ENCODE assay signal across 14 cellular contexts in the genomic region with DNA sequence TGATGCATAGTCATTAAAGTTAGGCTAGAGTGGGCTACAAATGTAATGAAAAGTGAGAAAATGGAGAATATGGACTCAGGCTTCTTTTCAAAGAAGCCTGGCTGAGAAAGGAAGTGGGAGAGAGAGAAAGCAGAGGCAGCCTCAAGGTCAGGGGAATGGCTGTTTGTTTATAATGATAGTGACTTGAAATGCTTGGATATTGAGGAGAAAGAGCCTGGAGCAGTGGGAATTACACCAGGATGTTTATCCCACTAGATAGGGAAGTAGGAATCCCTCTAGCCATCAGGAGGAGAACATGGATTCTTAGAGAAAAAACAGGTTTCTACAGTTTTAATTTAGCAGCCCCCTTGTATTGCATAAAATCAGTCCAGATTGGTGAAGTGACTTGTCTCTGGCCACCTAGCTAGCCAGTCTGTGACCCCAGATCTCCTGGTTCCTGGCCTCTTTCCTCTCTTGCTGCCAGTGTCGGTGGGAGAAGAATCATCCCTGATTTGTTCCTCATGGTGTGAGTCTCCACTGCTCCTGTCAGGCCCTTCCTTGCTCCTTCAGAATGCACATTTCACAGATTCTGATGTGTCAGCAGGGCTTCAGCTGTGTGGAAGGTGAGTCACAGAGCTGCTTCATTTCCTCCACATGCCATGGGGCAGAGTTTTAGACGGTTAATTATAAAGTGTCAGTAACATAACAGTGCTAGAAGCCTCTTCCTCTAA. TPM values are rescaled to one million over a fixed set of nuclear protein-coding genes. Genes with fewer than 3 reads are reported as not detected.
A peak's percentile ranks its signal among the peaks of the same experiment; 100 is the strongest.
DNase-seq lines count a peak whose midpoint lies in the region; ATAC-seq and TF ChIP-seq lines count a peak whose summit lies in the region.
"Had no signal": no experiment of that assay in that cellular context is flagged by ENCODE, and none has a peak within 500 bp of the region (broad histone marks: within the 10 kb centered on the region; RNA-seq: fewer than 3 reads in every experiment).

No MANE protein-coding gene starts in this region.

- POLR2A ChIA-PET in IMR-90 (lab: Charles Lee; ENCODE audit: unreplicated experiment) = no interaction called here

- H3K27me3 ChIP-seq in IMR-90 (ENCODE audit: control insufficient read depth, insufficient read depth, low read length) (no peaks in the 10 kb centered on the region), mesenchymal stem cell (ENCODE audit: control insufficient read depth in 1 of 2, insufficient read depth in 1 of 2, low read length in 2 of 2) (no peaks in the 10 kb centered on the region), tibial artery (no peaks in the 10 kb centered on the region)
- H3K27me3 ChIP-seq: adrenal gland, heart right ventricle had no signal

- H3K27me3 Mint-ChIP-seq in T-helper 2 cell treated with Interferon-gamma antibody and Interleukin-4, amounts not matched to agents 5 μg/mL and 100 μg/mL, for 36 hours (ENCODE audit: low read depth) = no peaks in the 10 kb centered on the region

- TF ChIP-seq CTCF in IMR-90 (conservative IDR thresholded peaks at IDR 0.05; ENCODE audit: low read depth, low read length) (no peak), tibial artery (IDR thresholded peaks at IDR 0.05) (no peak)

- H3K4me1 Mint-ChIP-seq in T-helper 2 cell treated with Interferon-gamma antibody and Interleukin-4, amounts not matched to agents 5 μg/mL and 100 μg/mL, for 36 hours (ENCODE audit: low read depth) = no peaks in the 10 kb centered on the region
- H3K4me1 Mint-ChIP-seq: naive thymus-derived CD4-positive, alpha-beta T cell had no signal

- H3K27ac ChIP-seq in IMR-90 (ENCODE audit: insufficient read depth, low read length) = peak overlapping the region; percentile 55
- H3K27ac ChIP-seq in mesenchymal stem cell (ENCODE audit: low read length, poor library complexity, severe bottlenecking) = peak overlapping the region; percentile 77
- H3K27ac ChIP-seq in tibial artery = no peak overlapping the region
- H3K27ac ChIP-seq: adrenal gland, heart right ventricle had no signal

- no peak overlapping the region for H3K27ac Mint-ChIP-seq in T-helper 2 cell treated with Interferon-gamma antibody and Interleukin-4, amounts not matched to agents 5 μg/mL and 100 μg/mL, for 36 hours
- H3K27ac Mint-ChIP-seq: CD8-positive, alpha-beta T cell; naive thymus-derived CD4-positive, alpha-beta T cell had no signal

- H3K36me3 Mint-ChIP-seq in T-helper 2 cell treated with Interferon-gamma antibody and Interleukin-4, amounts not matched to agents 5 μg/mL and 100 μg/mL, for 36 hours (ENCODE audit: low read depth) = no peaks in the 10 kb centered on the region
- H3K36me3 Mint-ChIP-seq: CD8-positive, alpha-beta T cell had no signal

- H3K56ac ChIP-seq in IMR-90 (ENCODE audit: extremely low read depth, insufficient read depth, low read length) = peak overlapping the region; percentile 48; the same call in 1 of the 2 replicates

- H2BK12ac ChIP-seq in mesenchymal stem cell (ENCODE audit: low read length in 2 of 2) = peak overlapping the region in 1 of 2 experiments; percentile 76

- H2BK15ac ChIP-seq in IMR-90 (ENCODE audit: low read depth, low read length) = peak overlapping the region; percentile 83; the same call in 2 of the 3 replicates
- peak overlapping the region; percentile 57 for H2BK15ac ChIP-seq in mesenchymal stem cell (ENCODE audit: low read depth, poor library complexity, severe bottlenecking)

- peak overlapping the region; percentile 15; the same call in 1 of the 2 replicates for H3K4me2 ChIP-seq in IMR-90 (ENCODE audit: low read depth, low read length)
- H3K4me2 ChIP-seq in mesenchymal stem cell (ENCODE audit: low read length, poor library complexity, severe bottlenecking) = peak overlapping the region; percentile 27

- WGBS in IMR-90 (ENCODE audit: extremely low coverage in 2 of 2, insufficient read length in 1 of 2), 2 experiments = no CpG with 5 or more reads among the region's 2 CpGs
- WGBS in mesenchymal stem cell = 0% methylated on average over 1 of the region's 2 CpGs

- BruUV-seq in IMR-90 (replicated peaks; lab: Mats Ljungman, UMichigan) = no TSS peak

- H3K4ac ChIP-seq in IMR-90 (ENCODE audit: low read depth, low read length) (peak overlapping the region; percentile 78), mesenchymal stem cell (ENCODE audit: low read depth in 1 of 2, low read length in 2 of 2) (no peak overlapping the region)

- H2BK5ac ChIP-seq in IMR-90 (ENCODE audit: low read depth, low read length, poor library complexity, severe bottlenecking) (peak overlapping the region; percentile 72), mesenchymal stem cell (ENCODE audit: low read depth, low read length, poor library complexity, severe bottlenecking) (no peak overlapping the region)

- H2AK5ac ChIP-seq in IMR-90 (ENCODE audit: low read depth, low read length) (peak overlapping the region; percentile 80; the same call in 1 of the 2 replicates), mesenchymal stem cell (ENCODE audit: low read length, severe bottlenecking) (peak overlapping the region; percentile 79)

- H4K8ac ChIP-seq in IMR-90 (ENCODE audit: low read depth in 2 of 2, low read length in 2 of 2) (peak overlapping the region; percentile 4 to 52; a peak in 3 of 4 replicates), mesenchymal stem cell (ENCODE audit: low read length) (peak overlapping the region; percentile 76)

- H2BK20ac ChIP-seq in IMR-90 (ENCODE audit: low read depth, low read length) = peak overlapping the region; percentile 88

- H3K4me1 ChIP-seq in IMR-90 (ENCODE audit: control insufficient read depth, insufficient read depth, low read length) (peaks cover 9% of the 10 kb centered on the region), mesenchymal stem cell (ENCODE audit: control insufficient read depth, insufficient read depth, low read depth, low read length) (peaks cover 3% of the 10 kb centered on the region), tibial artery (no peaks in the 10 kb centered on the region)
- H3K4me1 ChIP-seq: adrenal gland had no signal

- H3K9me3 ChIP-seq in IMR-90 (ENCODE audit: control insufficient read depth, insufficient read depth, low read length) = peaks cover 3% of the 10 kb centered on the region
- peaks cover 21% of the 10 kb centered on the region for H3K9me3 ChIP-seq in mesenchymal stem cell (ENCODE audit: control insufficient read depth, low read length)
- peaks cover 3 to 25% (median 6%) of the 10 kb centered on the region in 3 donors for H3K9me3 ChIP-seq in tibial artery

- TF ChIP-seq POLR2A in IMR-90 (IDR thresholded peaks at IDR 0.05; ENCODE audit: low read depth, low read length) = no peak

- H2AK9ac ChIP-seq in IMR-90 (replicated peaks; ENCODE audit: low read depth, low read length, poor library complexity) = no peak overlapping the region

- H4K91ac ChIP-seq in IMR-90 (ENCODE audit: insufficient read depth, low read depth, low read length) (peak overlapping the region; percentile 65; the same call in 1 of the 2 replicates), mesenchymal stem cell (ENCODE audit: low read length) (no peak overlapping the region)

- H3K9me1 ChIP-seq in IMR-90 (ENCODE audit: insufficient read depth, low read length) = peaks cover 17% of the 10 kb centered on the region

- H3K79me1 ChIP-seq in IMR-90 (ENCODE audit: low read depth in 1 of 2, low read length in 2 of 2) (peaks cover 5 to 54% of the 10 kb centered on the region in 2 experiments; a peak in 3 of 4 replicates), mesenchymal stem cell (replicated peaks; ENCODE audit: low read length, poor library complexity, severe bottlenecking) (no peaks in the 10 kb centered on the region)

- in situ Hi-C loops in IMR-90 (cut with MboI; ENCODE audit: low sequenced_read_pairs) = no loop called here

- peak overlapping the region; percentile 71 for H3K14ac ChIP-seq in IMR-90 (replicated peaks; ENCODE audit: low read depth, low read length)
- H3K14ac ChIP-seq in mesenchymal stem cell (ENCODE audit: low read length in 2 of 2) = no peak overlapping the region

- H3K18ac ChIP-seq in IMR-90 (ENCODE audit: low read depth, low read length) (no peak overlapping the region), mesenchymal stem cell (ENCODE audit: low read depth in 1 of 2, low read length in 2 of 2) (peak overlapping the region; percentile 58)

- peak; percentile 88 for DNase-seq in AG08395 (ENCODE audit: low spot score)
- DNase-seq in IMR-90 = peak; percentile 91
- peak; percentile 86 for DNase-seq in dermis blood vessel endothelial cell
- DNase-seq in mesenchymal stem cell = peak; percentile 89
- no peak for DNase-seq in T-helper 2 cell treated with Interferon-gamma antibody and Interleukin-4, amounts not matched to agents 5 μg/mL and 100 μg/mL, for 36 hours (ENCODE audit: low spot score)
- DNase-seq in activated CD4-positive, alpha-beta T cell treated with anti-CD3 and anti-CD28 coated beads for 48 hours = no peak
- DNase-seq in glomerular visceral epithelial cell (ENCODE audit: extremely low spot score) = no peak
- no peak for DNase-seq in tibial artery
- DNase-seq: activated CD8-positive, alpha-beta memory T cell treated with anti-CD3 and anti-CD28 coated beads for 24 hours; adrenal gland; CD8-positive, alpha-beta T cell; heart right ventricle; naive thymus-derived CD4-positive, alpha-beta T cell had no signal

- peak overlapping the region; percentile 36 for H2AFZ ChIP-seq in IMR-90 (replicated peaks; ENCODE audit: low read length, poor library complexity)
- H2AFZ ChIP-seq in mesenchymal stem cell (ENCODE audit: low read depth, low read length) = no peak overlapping the region

- peaks cover 4% of the 10 kb centered on the region for H3K9me3 Mint-ChIP-seq in T-helper 2 cell treated with Interferon-gamma antibody and Interleukin-4, amounts not matched to agents 5 μg/mL and 100 μg/mL, for 36 hours

- intact Hi-C loops in IMR-90 (cut with micrococcal nuclease) = no loop called here
- intact Hi-C loops in tibial artery (cut with DNase I; ENCODE audit: low total_unique reads) = no loop called here

- no peak overlapping the region for H3K4me3 ChIP-seq in IMR-90 (ENCODE audit: insufficient read depth, low read depth, low read length)
- no peak overlapping the region for H3K4me3 ChIP-seq in mesenchymal stem cell (ENCODE audit: insufficient read depth in 1 of 2, low read depth in 1 of 2, low read length in 2 of 2)
- H3K4me3 ChIP-seq in tibial artery = no peak overlapping the region
- H3K4me3 ChIP-seq: adrenal gland, heart right ventricle, K562 had no signal

- dilution Hi-C loops in IMR-90 (cut with HindIII; ENCODE audit: low sequenced_read_pairs, unreplicated experiment) = no loop called here

- H4K20me1 ChIP-seq in IMR-90 (ENCODE audit: insufficient read depth, low read length) = peaks cover 4% of the 10 kb centered on the region; the same call in 1 of the 2 replicates

- H4K5ac ChIP-seq in IMR-90 (ENCODE audit: low read depth, low read length) = no peak overlapping the region

- H3K4me3 Mint-ChIP-seq in T-helper 2 cell treated with Interferon-gamma antibody and Interleukin-4, amounts not matched to agents 5 μg/mL and 100 μg/mL, for 36 hours = no peak overlapping the region
- H3K4me3 Mint-ChIP-seq: CD8-positive, alpha-beta T cell; naive thymus-derived CD4-positive, alpha-beta T cell had no signal

- H3K36me3 ChIP-seq in IMR-90 (ENCODE audit: control insufficient read depth, insufficient read depth, low read length) (peaks cover 4% of the 10 kb centered on the region; the same call in 1 of the 2 replicates), mesenchymal stem cell (ENCODE audit: control insufficient read depth in 1 of 2, insufficient read depth in 2 of 2, low read depth in 1 of 2, low read length in 2 of 2) (no peaks in the 10 kb centered on the region), tibial artery (peaks cover 0 to 11% (median 4%) of the 10 kb centered on the region in 3 donors)
- H3K36me3 ChIP-seq: adrenal gland had no signal

- ATAC-seq in IMR-90 (ENCODE audit: low read depth) = peak; percentile 99
- ATAC-seq: CD8-positive, alpha-beta T cell; K562; naive thymus-derived CD4-positive, alpha-beta T cell had no signal

- H3K9ac ChIP-seq in IMR-90 (ENCODE audit: low read depth, low read length) (no peak overlapping the region), mesenchymal stem cell (ENCODE audit: low read length) (peak overlapping the region; percentile 48)

- no peak for TF ChIP-seq RAD21 in IMR-90 (IDR thresholded peaks at IDR 0.05; ENCODE audit: low read length)

- H3K23ac ChIP-seq in IMR-90 (ENCODE audit: low read depth, low read length) = peak overlapping the region; percentile 83
- no peak overlapping the region for H3K23ac ChIP-seq in mesenchymal stem cell (ENCODE audit: low read length in 2 of 2)

- peak overlapping the region; percentile 68 for H2BK120ac ChIP-seq in IMR-90 (ENCODE audit: low read depth, low read length)
- H2BK120ac ChIP-seq in mesenchymal stem cell (ENCODE audit: low read depth, low read length) = peak overlapping the region; percentile 42

- CTCF ChIA-PET in IMR-90 (lab: Yijun Ruan, JAX) = no interaction called here

RNA-seq across cellular contexts. Expression of a gene that starts 32.9 kb away (rescaled TPM):
- total RNA-seq in IMR-90 (2012; rRNA removed) = 17.4 and 18.3 TPM in 2 replicates
- 12.6 and 13.1 TPM in 2 replicates for polyA plus RNA-seq in IMR-90 (2012; rRNA removed)
- 2.2 and 4.9 TPM in 2 replicates for polyA plus RNA-seq in IMR-90 (2012; cell fraction: cytosol; rRNA removed)
- polyA plus RNA-seq in IMR-90 (2012; cell fraction: nucleus; rRNA removed; ENCODE audit: low replicate concordance) = 9.6 and 42.5 TPM in 2 replicates
- 2.9 and 3.9 TPM in 2 replicates for total RNA-seq in dermis blood vessel endothelial cell
- 20.3 TPM for polyA plus RNA-seq in mesenchymal stem cell (2013, experiment 1 of 2)
- 19.3 TPM for polyA plus RNA-seq in mesenchymal stem cell (2013, experiment 2 of 2)
- total RNA-seq: CD8-positive, alpha-beta T cell; K562; naive thymus-derived CD4-positive, alpha-beta T cell had no signal
- polyA plus RNA-seq: K562; naive thymus-derived CD4-positive, alpha-beta T cell had no signal

Comparison
In these comparisons a context has a peak if more than half of its experiments do, and no peak if none do; other contexts are left out.
1. DNase-seq: peak in AG08395 (single experiment), IMR-90 (single experiment), dermis blood vessel endothelial cell (single experiment) and mesenchymal stem cell (single experiment); none in T-helper 2 cell treated with Interferon-gamma antibody and Interleukin-4, amounts not matched to agents 5 μg/mL and 100 μg/mL, for 36 hours (single experiment), activated CD4-positive, alpha-beta T cell treated with anti-CD3 and anti-CD28 coated beads for 48 hours (single experiment), glomerular visceral epithelial cell (single experiment) and tibial artery (0 of 2).
2. H3K27ac ChIP-seq: peak in IMR-90 (single experiment) and mesenchymal stem cell (single experiment); none in tibial artery (0 of 2).